15 cellular contexts compared by ENCODE assay signal in the genomic region with DNA sequence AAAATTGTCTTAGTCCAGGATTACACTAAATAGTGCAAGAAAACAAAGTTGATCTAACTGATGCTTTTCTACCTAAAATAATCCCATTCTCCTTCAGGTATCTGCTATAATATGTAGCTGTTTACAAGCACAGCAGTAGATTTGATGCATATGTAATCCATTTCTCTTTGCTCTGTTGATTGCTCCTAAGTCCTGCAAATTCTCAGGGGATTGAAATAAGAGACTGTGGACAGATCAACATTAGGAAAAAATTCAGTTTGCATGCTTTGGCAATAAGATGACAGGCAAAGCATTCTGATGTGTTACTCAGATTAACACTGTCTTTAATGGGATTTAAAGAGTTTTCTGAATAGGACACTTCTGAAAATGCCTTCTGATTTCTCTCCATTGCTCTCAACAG. TPM values are rescaled to one million over a fixed set of nuclear protein-coding genes. Genes with fewer than 3 reads are reported as not detected.
DNase-seq lines count a peak whose midpoint lies in the region; FAIRE-seq and TF ChIP-seq lines count a peak whose summit lies in the region.
"Had no signal": no experiment of that assay in that cellular context is flagged by ENCODE, and none has a peak within 500 bp of the region (broad histone marks: within the 10 kb centered on the region; RNA-seq: fewer than 3 reads in every experiment).

No MANE protein-coding gene starts in this region.

- no peak for FAIRE-seq in GM12892 (lab: Jason Lieb, UNC)

- H3K4me3 Mint-ChIP-seq in endothelial cell (ENCODE audit: unreplicated experiment): peak overlapping the region; percentile 16
- H3K4me3 Mint-ChIP-seq: H9 had no signal

- H3K4me3 ChIP-seq in skeletal muscle cell (ENCODE audit: low read depth, low read length): no peak overlapping the region
- H3K4me3 ChIP-seq: Peyer's patch had no signal

- H3K9me3 Mint-ChIP-seq in endothelial cell (ENCODE audit: unreplicated experiment): no peaks in the 10 kb centered on the region
- H3K9me3 Mint-ChIP-seq: H9 had no signal

- H3K27ac Mint-ChIP-seq in endothelial cell (ENCODE audit: unreplicated experiment): no peak overlapping the region
- H3K27ac Mint-ChIP-seq: H9 had no signal

- TF ChIP-seq POLR2A in GM12892 (IDR thresholded peaks at IDR 0.05; ENCODE audit: low read depth, low read length): no peak

- no peak for TF ChIP-seq CTCF in endothelial cell (IDR thresholded peaks at IDR 0.05; ENCODE audit: unreplicated experiment)

- DNase-seq in AG20443 (ENCODE audit: low spot score) (peak; percentile 45), LHCN-M2 (ENCODE audit: low read depth) (peak; percentile 60), endothelial cell (ENCODE audit: low spot score) (no peak), skeletal muscle cell (ENCODE audit: low read depth) (peak; percentile 22), DMS114 treated with DMSO at 0.1 percent for 48 hours (lab: John Stamatoyannopoulos, UW; ENCODE audit: unreplicated experiment) (no peak), GM12892 (ENCODE audit: insufficient read length) (no peak), GM19240 (ENCODE audit: insufficient read length, low spot score) (no peak)
- DNase-seq: ACHN, DMS153, EL, H9, NCI-H1436, NCI-H2081, Peyer's patch, Right ventricle myocardium superior had no signal

- no peaks in the 10 kb centered on the region for H3K36me3 Mint-ChIP-seq in endothelial cell (ENCODE audit: low read depth, unreplicated experiment)

- H3K4me1 Mint-ChIP-seq in endothelial cell (ENCODE audit: unreplicated experiment): peaks cover 7% of the 10 kb centered on the region

- no peaks in the 10 kb centered on the region for H3K27me3 Mint-ChIP-seq in endothelial cell (ENCODE audit: unreplicated experiment)

RNA-seq across cellular contexts. Expression of gene RNF11, which starts 34.7 kb away (rescaled TPM):
- total RNA-seq in LHCN-M2 (2014; rRNA removed) (99.9 and 111 TPM in 2 replicates), endothelial cell (ENCODE audit: unreplicated experiment) (74.1 TPM)
- 107 TPM for polyA plus RNA-seq in LHCN-M2 (2012)
- polyA plus RNA-seq in GM12892 (2012; ENCODE audit: missing spikeins): 39.2 TPM

RNA-seq across cellular contexts. Expression of gene TTC39A, which starts 59.6 kb away (rescaled TPM):
- total RNA-seq in LHCN-M2 (2014; rRNA removed) (not detected in 2 replicates), endothelial cell (ENCODE audit: unreplicated experiment) (0.95 TPM)
- polyA plus RNA-seq in LHCN-M2 (2012): 0.32 TPM
- polyA plus RNA-seq in GM12892 (2012; ENCODE audit: missing spikeins): 2.0 TPM

Comparison
In these comparisons a context has a peak if more than half of its experiments do, and no peak if none do; other contexts are left out.
1. DNase-seq: peak in AG20443 (single experiment), LHCN-M2 (single experiment) and skeletal muscle cell (single experiment); none in endothelial cell (single experiment), DMS114 treated with DMSO at 0.1 percent for 48 hours (single experiment), GM12892 (single experiment) and GM19240 (single experiment).